1 cellular context compared by ENCODE assay signal in the genomic region with DNA sequence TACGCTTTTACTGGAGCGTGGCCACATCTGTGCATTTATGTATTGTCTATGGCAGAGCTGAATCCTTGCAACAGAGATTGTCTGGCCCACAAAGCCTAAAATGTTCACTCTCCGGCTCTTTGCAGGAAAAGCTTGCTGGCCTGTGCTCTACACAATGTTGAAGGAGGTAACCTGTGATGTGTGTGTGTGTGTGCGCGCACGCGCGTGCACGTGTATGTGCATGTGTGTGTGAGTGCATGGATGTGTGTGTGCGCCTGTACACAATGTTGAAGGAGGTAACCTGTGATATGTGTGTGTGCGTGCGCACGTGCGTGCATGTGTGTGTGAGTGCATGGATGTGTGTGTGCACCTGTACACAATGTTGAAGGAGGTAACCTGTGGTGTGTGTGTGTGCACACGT.
TF ChIP-seq lines count a peak whose summit lies in the region.

No MANE protein-coding gene starts in this region.

TF ChIP-seq in WTC11, 78 proteins besides CTCF, POLR2A, EP300 and RAD21 (continued from another document):
- TF ChIP-seq, protein P1, sequence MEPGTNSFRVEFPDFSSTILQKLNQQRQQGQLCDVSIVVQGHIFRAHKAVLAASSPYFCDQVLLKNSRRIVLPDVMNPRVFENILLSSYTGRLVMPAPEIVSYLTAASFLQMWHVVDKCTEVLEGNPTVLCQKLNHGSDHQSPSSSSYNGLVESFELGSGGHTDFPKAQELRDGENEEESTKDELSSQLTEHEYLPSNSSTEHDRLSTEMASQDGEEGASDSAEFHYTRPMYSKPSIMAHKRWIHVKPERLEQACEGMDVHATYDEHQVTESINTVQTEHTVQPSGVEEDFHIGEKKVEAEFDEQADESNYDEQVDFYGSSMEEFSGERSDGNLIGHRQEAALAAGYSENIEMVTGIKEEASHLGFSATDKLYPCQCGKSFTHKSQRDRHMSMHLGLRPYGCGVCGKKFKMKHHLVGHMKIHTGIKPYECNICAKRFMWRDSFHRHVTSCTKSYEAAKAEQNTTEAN (CRISPR knock-in tag; IDR thresholded peaks at IDR 0.05) = no peak
- TF ChIP-seq TEAD1 (CRISPR knock-in tag; IDR thresholded peaks at IDR 0.05) = no peak
